ENCODE assay signal across 11 cellular contexts in genomic region chr6:147970970-147971369, GRCh38.
DNase-seq lines count a peak whose midpoint lies in the region; ATAC-seq, FAIRE-seq and TF ChIP-seq lines count a peak whose summit lies in the region.
"Had no signal": no experiment of that assay in that cellular context is flagged by ENCODE, and none has a peak within 500 bp of the region (broad histone marks: within the 10 kb centered on the region; RNA-seq: fewer than 3 reads in every experiment).

No MANE protein-coding gene starts in this region.

- H3K4me1 ChIP-seq in GM23338 (ENCODE audit: insufficient read depth) (no peaks in the 10 kb centered on the region), OCI-LY3 (ENCODE audit: low read length) (no peaks in the 10 kb centered on the region), endothelial cell of umbilical vein (ENCODE audit: control insufficient read depth, extremely low read depth, insufficient read depth, low read length) (no peaks in the 10 kb centered on the region)

- dilution Hi-C loops in endothelial cell of umbilical vein (cut with MboI; ENCODE audit: extremely low pct_ligation_motif_present, low sequenced_read_pairs) = no loop called here

- H3K36me3 Mint-ChIP-seq in GM23338 (ENCODE audit: low read depth) = no peaks in the 10 kb centered on the region

- no peaks in the 10 kb centered on the region for H3K9me1 ChIP-seq in endothelial cell of umbilical vein (replicated peaks; ENCODE audit: control insufficient read depth, extremely low read depth, insufficient read depth, low read length)

- peak; percentile 46 for ATAC-seq in GM23338
- ATAC-seq in GM21825 (IDR thresholded peaks at IDR 0.05; ENCODE audit: unreplicated experiment) = no peak
- ATAC-seq: activated CD8-positive, alpha-beta T cell treated with anti-CD3 and anti-CD28 coated beads for 36 hours had no signal

- H3K27ac Mint-ChIP-seq in GM23338 = no peak overlapping the region
- H3K27ac Mint-ChIP-seq: activated CD8-positive, alpha-beta T cell treated with anti-CD3 and anti-CD28 coated beads for 36 hours had no signal

- H3K9me3 ChIP-seq in AG04450 (ENCODE audit: control insufficient read depth, insufficient read depth, low read length) (no peaks in the 10 kb centered on the region), OCI-LY3 (ENCODE audit: insufficient read depth, low read length) (no peaks in the 10 kb centered on the region), endothelial cell of umbilical vein (replicated peaks; ENCODE audit: control insufficient read depth, insufficient read depth, low read length) (no peaks in the 10 kb centered on the region)
- H3K9me3 ChIP-seq: SJSA1 had no signal

- no peak for TF ChIP-seq POLR2A in endothelial cell of umbilical vein (IDR thresholded peaks at IDR 0.05; ENCODE audit: low read depth, low read length)

- no peaks in the 10 kb centered on the region for H3K4me1 Mint-ChIP-seq in GM23338

- H3K9ac ChIP-seq in OCI-LY3 (ENCODE audit: low read length) (no peak overlapping the region), endothelial cell of umbilical vein (replicated peaks; ENCODE audit: extremely low read depth, insufficient read depth, low read length) (no peak overlapping the region)

- H3K9me3 Mint-ChIP-seq in GM23338 = no peaks in the 10 kb centered on the region

- CTCF ChIA-PET in AG04450 (lab: Charles Lee) = interaction anchor here (1.3 to 3.3 kb wide), 2 partner anchors 9 to 464 kb away, joined by 3 to 12 read pairs; no protein-coding TSS in a partner anchor
- CTCF ChIA-PET in endothelial cell of umbilical vein (lab: Charles Lee) = interaction anchor here (2.1 to 2.2 kb wide), 2 partner anchors 462 to 464 kb away, joined by 8 to 9 read pairs; partner anchors contain the start of gene SAMD5

- H4K20me1 ChIP-seq in GM23338 (replicated peaks; ENCODE audit: insufficient read depth) (no peaks in the 10 kb centered on the region), OCI-LY3 (ENCODE audit: insufficient read depth, low read length) (no peaks in the 10 kb centered on the region), endothelial cell of umbilical vein (replicated peaks; ENCODE audit: control insufficient read depth, extremely low read depth, insufficient read depth, low read length) (no peaks in the 10 kb centered on the region)

- intact Hi-C loops in endothelial cell of umbilical vein (cut with micrococcal nuclease) = loop anchor here (1.0 to 10.0 kb wide), 4 partner anchors 196 to 580 kb away; partner anchors contain the start of gene SAMD5

- no peak for DNase-seq in AG04450 (ENCODE audit: low read depth, low spot score)
- peak; percentile 32 for DNase-seq in GM23338 (ENCODE audit: low spot score)
- DNase-seq in endothelial cell of umbilical vein (ENCODE audit: low read depth, low spot score) = peak; percentile 14
- no peak for DNase-seq in NOMO-1 treated with DMSO at 0.1 percent for 48 hours (lab: John Stamatoyannopoulos, UW; ENCODE audit: unreplicated experiment)
- DNase-seq in iPS-NIHi7 (ENCODE audit: extremely low spot score) = no peak
- no peak for DNase-seq in GM03348 (ENCODE audit: low spot score)
- DNase-seq: activated CD8-positive, alpha-beta T cell treated with anti-CD3 and anti-CD28 coated beads for 36 hours; NCI-H1694 had no signal

- H3K4me3 ChIP-seq in AG04450 (ENCODE audit: low read depth, low read length) = no peak overlapping the region
- no peak overlapping the region for H3K4me3 ChIP-seq in GM23338
- no peak overlapping the region for H3K4me3 ChIP-seq in OCI-LY3 (ENCODE audit: low read length)
- no peak overlapping the region for H3K4me3 ChIP-seq in endothelial cell of umbilical vein (replicated peaks in 1 of 3; ENCODE audit: insufficient read depth in 1 of 3, low read depth in 1 of 3, low read length in 3 of 3)
- H3K4me3 ChIP-seq: SJSA1 had no signal

- no peak overlapping the region for H3K27ac ChIP-seq in AG04450 (ENCODE audit: low read depth, low read length)
- H3K27ac ChIP-seq in GM23338 (ENCODE audit: low read depth) = no peak overlapping the region
- no peak overlapping the region for H3K27ac ChIP-seq in OCI-LY3 (ENCODE audit: low read length)
- H3K27ac ChIP-seq in endothelial cell of umbilical vein (ENCODE audit: insufficient read depth, low read depth, low read length) = no peak overlapping the region
- H3K27ac ChIP-seq: SJSA1 had no signal

- no peak for FAIRE-seq in endothelial cell of umbilical vein (lab: Jason Lieb, UNC)

- peak; percentile 24 for TF ChIP-seq CTCF in AG04450 (IDR thresholded peaks at IDR 0.05; ENCODE audit: low read depth, low read length)
- TF ChIP-seq CTCF in GM23338 (conservative IDR thresholded peaks at IDR 0.05; ENCODE audit: low read depth in 2 of 2) = peak; percentile 55 to 57
- TF ChIP-seq CTCF in OCI-LY3 (IDR thresholded peaks at IDR 0.05; ENCODE audit: low read depth, low read length) = peak; percentile 32
- peak in 1 of 2 donors; percentile 20 for TF ChIP-seq CTCF in endothelial cell of umbilical vein (IDR thresholded peaks at IDR 0.05; ENCODE audit: extremely low read depth in 1 of 2, insufficient read depth in 1 of 2, low read depth in 1 of 2, low read length in 2 of 2)

- H3K27me3 Mint-ChIP-seq in GM23338 (ENCODE audit: insufficient read depth, low read depth, poor library complexity) = no peaks in the 10 kb centered on the region
- H3K27me3 Mint-ChIP-seq: activated CD8-positive, alpha-beta T cell treated with anti-CD3 and anti-CD28 coated beads for 36 hours had no signal

- no peak overlapping the region for H3K4me3 Mint-ChIP-seq in GM23338
- H3K4me3 Mint-ChIP-seq: activated CD8-positive, alpha-beta T cell treated with anti-CD3 and anti-CD28 coated beads for 36 hours had no signal

- BruUV-seq in endothelial cell of umbilical vein (replicated peaks; lab: Mats Ljungman, UMichigan) = no TSS peak

- no peak overlapping the region for H3K4me2 ChIP-seq in GM23338
- H3K4me2 ChIP-seq in OCI-LY3 (ENCODE audit: low read length) = no peak overlapping the region
- H3K4me2 ChIP-seq in endothelial cell of umbilical vein (ENCODE audit: insufficient read depth, low read length) = no peak overlapping the region

- no peaks in the 10 kb centered on the region for H3K9me2 ChIP-seq in GM23338 (ENCODE audit: insufficient read depth)

- H3K27me3 ChIP-seq in AG04450 (ENCODE audit: control insufficient read depth, insufficient read depth, low read length) (no peaks in the 10 kb centered on the region), GM23338 (ENCODE audit: insufficient read depth) (no peaks in the 10 kb centered on the region), OCI-LY3 (ENCODE audit: low read depth, low read length) (no peaks in the 10 kb centered on the region), endothelial cell of umbilical vein (ENCODE audit: control insufficient read depth in 2 of 2, insufficient read depth in 2 of 2, low read length in 2 of 2) (no peaks in the 10 kb centered on the region)
- H3K27me3 ChIP-seq: SJSA1 had no signal

- POLR2A ChIA-PET in AG04450 (lab: Yijun Ruan, JAX) = no interaction called here
- POLR2A ChIA-PET in endothelial cell of umbilical vein (lab: Charles Lee) = no interaction called here

- H3K79me2 ChIP-seq in GM23338 (replicated peaks; ENCODE audit: insufficient read depth) (no peaks in the 10 kb centered on the region), OCI-LY3 (ENCODE audit: low read length) (no peaks in the 10 kb centered on the region), endothelial cell of umbilical vein (ENCODE audit: control insufficient read depth, insufficient read depth, low read length) (no peaks in the 10 kb centered on the region)

- H3K36me3 ChIP-seq in GM23338 (ENCODE audit: insufficient read depth) (no peaks in the 10 kb centered on the region), OCI-LY3 (replicated peaks; ENCODE audit: low read depth, low read length) (no peaks in the 10 kb centered on the region), endothelial cell of umbilical vein (ENCODE audit: control insufficient read depth in 2 of 2, extremely low read depth in 1 of 2, insufficient read depth in 2 of 2, low read length in 2 of 2) (no peaks in the 10 kb centered on the region)
- H3K36me3 ChIP-seq: SJSA1 had no signal

- H2AFZ ChIP-seq in GM23338 (no peak overlapping the region), OCI-LY3 (ENCODE audit: low read depth, low read length) (no peak overlapping the region), endothelial cell of umbilical vein (ENCODE audit: low read depth, low read length) (no peak overlapping the region)

- H3F3A ChIP-seq in GM23338 (replicated peaks; ENCODE audit: low read depth) = no peaks in the 10 kb centered on the region

TF ChIP-seq in GM23338, 12 proteins besides CTCF, POLR2A, EP300 and RAD21 (continues in another document):
- no peak for TF ChIP-seq STAT1 (IDR thresholded peaks at IDR 0.05; ENCODE audit: unreplicated experiment)
- TF ChIP-seq EZH2 (IDR thresholded peaks at IDR 0.05; ENCODE audit: low read depth, unreplicated experiment) = no peak
- TF ChIP-seq CREB1 (CRISPR knock-in tag; IDR thresholded peaks at IDR 0.05; ENCODE audit: low read depth) = no peak
- no peak for TF ChIP-seq ZNF114 (CRISPR knock-in tag; IDR thresholded peaks at IDR 0.05)
- TF ChIP-seq POLR2AphosphoS5 (IDR thresholded peaks at IDR 0.05; ENCODE audit: low read depth) = no peak

TF ChIP-seq in endothelial cell of umbilical vein, 7 proteins besides CTCF, POLR2A, EP300 and RAD21:
- TF ChIP-seq POLR2AphosphoS5 (IDR thresholded peaks at IDR 0.05; ENCODE audit: insufficient read depth, low read depth, low read length) (no peak), JUN (IDR thresholded peaks at IDR 0.05; ENCODE audit: borderline replicate concordance, insufficient read depth, insufficient read length, low read depth) (no peak), EZH2 (IDR thresholded peaks at IDR 0.05; ENCODE audit: borderline replicate concordance, low read depth, low read length, severe bottlenecking) (no peak), MAX (IDR thresholded peaks at IDR 0.05; ENCODE audit: insufficient read depth, insufficient read length) (no peak), MYC (IDR thresholded peaks at IDR 0.05; ENCODE audit: low read depth, low read length) (no peak), GATA2 (IDR thresholded peaks at IDR 0.05; ENCODE audit: insufficient read depth, insufficient read length, low read depth, low read length) (no peak), FOS (IDR thresholded peaks at IDR 0.05; ENCODE audit: borderline replicate concordance, insufficient read depth, low read length) (no peak)

Comparison
In these comparisons a context has a peak if more than half of its experiments do, and no peak if none do; other contexts are left out.
1. DNase-seq: peak in GM23338 (single experiment) and endothelial cell of umbilical vein (single experiment); none in AG04450 (single experiment), NOMO-1 treated with DMSO at 0.1 percent for 48 hours (single experiment), iPS-NIHi7 (single experiment) and GM03348 (single experiment).